22 cellular contexts compared by ENCODE assay signal in genomic region chr2:3335001-3335400, GRCh38.
"Had no signal": no experiment of that assay in that cellular context is flagged by ENCODE, and none has a peak within 500 bp of the region (broad histone marks: within the 10 kb centered on the region; RNA-seq: fewer than 3 reads in every experiment).

No MANE protein-coding gene starts in this region.

- H3K4me1 Mint-ChIP-seq: activated CD4-positive, alpha-beta T cell treated with anti-CD3 and anti-CD28 coated beads, Interleukin-2, amount 10 ng/mL, durations not matched to agents 7 days and 5 days; activated naive CD8-positive, alpha-beta T cell treated with anti-CD3 and anti-CD28 coated beads, Interleukin-2, amount 50 U/mL, for 24 hours had no signal

- H3K4me3 Mint-ChIP-seq: activated CD4-positive, alpha-beta memory T cell treated with anti-CD3 and anti-CD28 coated beads for 36 hours; activated CD4-positive, alpha-beta T cell treated with anti-CD3 and anti-CD28 coated beads, Interleukin-2, amount 10 ng/mL, durations not matched to agents 7 days and 5 days; activated naive CD8-positive, alpha-beta T cell treated with anti-CD3 and anti-CD28 coated beads, Interleukin-2, amount 50 U/mL, for 24 hours; activated T-cell treated with anti-CD3 and anti-CD28 coated beads, Interleukin-2, amount 50 U/mL, for 4 hours had no signal

- DNase-seq: activated CD4-positive, alpha-beta memory T cell treated with anti-CD3 and anti-CD28 coated beads for 36 hours; activated CD4-positive, alpha-beta T cell treated with anti-CD3 and anti-CD28 coated beads, Interleukin-2, amount 10 ng/mL, durations not matched to agents 7 days and 5 days; activated CD4-positive, CD25-positive, alpha-beta regulatory T cell; activated CD8-positive, alpha-beta memory T cell treated with anti-CD3 and anti-CD28 coated beads for 24 hours; activated effector memory CD4-positive, alpha-beta T cell treated with anti-CD3 and anti-CD28 coated beads, Interleukin-2, amount 50 U/mL, for 16 hours; activated naive CD4-positive, alpha-beta T cell treated with Interleukin-2 at 50 U/mL for 16 hours; activated naive CD8-positive, alpha-beta T cell treated with anti-CD3 and anti-CD28 coated beads, Interleukin-2, amount 50 U/mL, for 24 hours; activated T-cell treated with anti-CD3 and anti-CD28 coated beads, Interleukin-2, amount 50 U/mL, for 4 hours; amniotic stem cell; body of pancreas; MM.1S; NCI-H146; NCI-H187 treated with DMSO at 0.1 percent for 48 hours; NCI-H2081 treated with DMSO at 0.1 percent for 48 hours; NCI-H446; NCI-H524; PC-3; T-helper 1 cell had no signal

- H3K9me3 ChIP-seq: ascending aorta, body of pancreas had no signal

- H3K4me3 ChIP-seq: ascending aorta, body of pancreas, SK-N-MC had no signal

- H3K27ac ChIP-seq: ascending aorta, body of pancreas, SK-N-MC, VCaP had no signal

- H3K27ac Mint-ChIP-seq: activated CD4-positive, alpha-beta memory T cell treated with anti-CD3 and anti-CD28 coated beads for 36 hours; activated CD4-positive, alpha-beta T cell treated with anti-CD3 and anti-CD28 coated beads, Interleukin-2, amount 10 ng/mL, durations not matched to agents 7 days and 5 days; activated naive CD8-positive, alpha-beta T cell treated with anti-CD3 and anti-CD28 coated beads, Interleukin-2, amount 50 U/mL, for 24 hours had no signal

- ATAC-seq: activated naive CD4-positive, alpha-beta T cell treated with anti-CD3 and anti-CD28 coated beads, Interleukin-2, amount 50 U/mL, for 72 hours; activated naive CD8-positive, alpha-beta T cell treated with anti-CD3 and anti-CD28 coated beads, Interleukin-2, amount 50 U/mL, for 24 hours; activated T-cell treated with anti-CD3 and anti-CD28 coated beads, Interleukin-2, amount 50 U/mL, for 4 hours; body of pancreas; PC-3 had no signal

- H3K9me3 Mint-ChIP-seq: activated naive CD8-positive, alpha-beta T cell treated with anti-CD3 and anti-CD28 coated beads, Interleukin-2, amount 50 U/mL, for 24 hours; activated T-cell treated with anti-CD3 and anti-CD28 coated beads, Interleukin-2, amount 50 U/mL, for 4 hours had no signal

- H3K27me3 ChIP-seq: ascending aorta, body of pancreas had no signal

- H3K4me1 ChIP-seq: ascending aorta, body of pancreas had no signal

- H3K27me3 Mint-ChIP-seq: activated CD4-positive, alpha-beta memory T cell treated with anti-CD3 and anti-CD28 coated beads for 36 hours; activated CD4-positive, alpha-beta T cell treated with anti-CD3 and anti-CD28 coated beads, Interleukin-2, amount 10 ng/mL, durations not matched to agents 7 days and 5 days; activated naive CD8-positive, alpha-beta T cell treated with anti-CD3 and anti-CD28 coated beads, Interleukin-2, amount 50 U/mL, for 24 hours had no signal
